9 cellular contexts compared by ENCODE assay signal in the genomic region with DNA sequence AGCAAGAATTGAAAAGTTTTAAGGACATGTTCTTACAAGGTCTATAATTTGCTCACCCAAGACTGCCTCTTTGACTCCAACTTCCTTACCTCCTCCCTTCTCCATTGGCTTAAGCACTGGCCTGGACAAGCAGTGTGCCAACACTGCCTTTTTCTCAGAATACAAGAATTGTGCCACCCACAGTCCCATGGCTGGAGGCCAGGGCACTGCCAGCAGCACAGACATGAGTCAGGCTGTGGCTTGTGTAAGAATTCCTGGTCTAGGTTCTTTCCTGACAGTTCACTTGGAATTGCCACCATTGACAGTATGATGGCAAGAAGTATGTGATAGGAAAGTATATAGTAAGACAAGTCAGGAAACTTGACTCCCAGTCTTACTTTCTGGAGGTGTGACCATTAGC.
DNase-seq lines count a peak whose midpoint lies in the region; ATAC-seq and TF ChIP-seq lines count a peak whose summit lies in the region.
"Had no signal": no experiment of that assay in that cellular context is flagged by ENCODE, and none has a peak within 500 bp of the region (broad histone marks: within the 10 kb centered on the region; RNA-seq: fewer than 3 reads in every experiment).

No MANE protein-coding gene starts in this region.

- no peak for TF ChIP-seq POLR2A in right lobe of liver (IDR thresholded peaks at IDR 0.05)
- no peak for TF ChIP-seq POLR2A in upper lobe of left lung (IDR thresholded peaks at IDR 0.05)

- peak in 1 of 4 donors; percentile 69 for TF ChIP-seq EP300 in upper lobe of left lung (IDR thresholded peaks at IDR 0.05)

- H3K27ac ChIP-seq in right lobe of liver (peak overlapping the region; percentile 18 to 36 (median 31)), upper lobe of left lung (peak overlapping the region in 1 of 4 donors; percentile 34)
- H3K27ac ChIP-seq: KMS-11 had no signal

- H3K4me3 ChIP-seq in right lobe of liver (no peak overlapping the region), upper lobe of left lung (no peak overlapping the region)

- intact Hi-C loops in right lobe of liver (cut with DNase I), result no loop called here

- no peak for TF ChIP-seq CTCF in right lobe of liver (IDR thresholded peaks at IDR 0.05)
- TF ChIP-seq CTCF in upper lobe of left lung (IDR thresholded peaks at IDR 0.05), result no peak

- H3K9me3 ChIP-seq in right lobe of liver, result no peaks in the 10 kb centered on the region
- H3K9me3 ChIP-seq in upper lobe of left lung, result no peaks in the 10 kb centered on the region

- H3K36me3 ChIP-seq in right lobe of liver (no peaks in the 10 kb centered on the region), upper lobe of left lung (no peaks in the 10 kb centered on the region)

- DNase-seq in M059J (ENCODE audit: low read depth) (peak; percentile 99), dedifferentiated amniotic fluid mesenchymal stem cell (ENCODE audit: extremely low spot score) (peak; percentile 73), right lobe of liver (peak; percentile 87 to 89 (median 89)), upper lobe of left lung (peak in 1 of 2 donors; percentile 91)
- DNase-seq in effector CD4-positive, alpha-beta T cell, result no peak
- DNase-seq: central memory CD4-positive, alpha-beta T cell had no signal

- peaks cover 0 to 14% (median 7%) of the 10 kb centered on the region in 4 donors for H3K4me1 ChIP-seq in right lobe of liver
- H3K4me1 ChIP-seq in upper lobe of left lung, result peaks cover 0 to 17% (median 7%) of the 10 kb centered on the region in 4 donors

- ATAC-seq in right lobe of liver, result peak; percentile 89 to 98 (median 92)
- ATAC-seq in upper lobe of left lung (ENCODE audit: low FRiP score in 2 of 2), result peak; percentile 77 to 83
- no peak for ATAC-seq in GM19452 (IDR thresholded peaks at IDR 0.05; ENCODE audit: unreplicated experiment)
- ATAC-seq in GM19397 (IDR thresholded peaks at IDR 0.05; ENCODE audit: unreplicated experiment), result no peak

- H3K27me3 ChIP-seq in right lobe of liver (no peaks in the 10 kb centered on the region), upper lobe of left lung (no peaks in the 10 kb centered on the region)

Comparison
In these comparisons a context has a peak if more than half of its experiments do, and no peak if none do; other contexts are left out.
1. ATAC-seq: peak in right lobe of liver (4 of 4) and upper lobe of left lung (2 of 2); none in GM19452 (single experiment) and GM19397 (single experiment).